Comparison of ENCODE assay signal across 12 cellular contexts in genomic region chr1:41663671-41664400, GRCh38.
DNase-seq lines count a peak whose midpoint lies in the region; ATAC-seq, FAIRE-seq and TF ChIP-seq lines count a peak whose summit lies in the region.
"Had no signal": no experiment of that assay in that cellular context is flagged by ENCODE, and none has a peak within 500 bp of the region (broad histone marks: within the 10 kb centered on the region; RNA-seq: fewer than 3 reads in every experiment).

No MANE protein-coding gene starts in this region.

- peaks cover 16 to 34% (median 27%) of the 10 kb centered on the region in 3 donors for H3K4me1 ChIP-seq in skeletal muscle tissue (ENCODE audit: control insufficient read depth in 3 of 3, insufficient read depth in 3 of 3, low read length in 3 of 3)

- H3K9me3 ChIP-seq in skeletal muscle tissue (ENCODE audit: control insufficient read depth in 3 of 3, low read length in 3 of 3): no peaks in the 10 kb centered on the region
- H3K9me3 ChIP-seq: right atrium auricular region had no signal

- FAIRE-seq in GM12891 (lab: Jason Lieb, UNC): no peak
- FAIRE-seq: colon, H1 had no signal

- H3K36me3 ChIP-seq in skeletal muscle tissue (ENCODE audit: control insufficient read depth in 3 of 3, insufficient read depth in 3 of 3, low read length in 3 of 3): no peaks in the 10 kb centered on the region
- H3K36me3 ChIP-seq: right atrium auricular region had no signal

- TF ChIP-seq POLR2A in GM12891 (IDR thresholded peaks at IDR 0.05; ENCODE audit: low read depth, low read length): no peak
- TF ChIP-seq POLR2A in GM18505 (IDR thresholded peaks at IDR 0.05; ENCODE audit: borderline replicate concordance, extremely low read depth, insufficient read depth, insufficient read length): no peak

- ATAC-seq in GM18505 (IDR thresholded peaks at IDR 0.05; ENCODE audit: unreplicated experiment): no peak
- no peak for ATAC-seq in GM21529 (IDR thresholded peaks at IDR 0.05; ENCODE audit: unreplicated experiment)
- ATAC-seq in HG03457 (IDR thresholded peaks at IDR 0.05; ENCODE audit: unreplicated experiment): no peak

- no peaks in the 10 kb centered on the region for H3K27me3 ChIP-seq in skeletal muscle tissue (ENCODE audit: control insufficient read depth in 3 of 3, insufficient read depth in 3 of 3, low read length in 3 of 3)
- H3K27me3 ChIP-seq: right atrium auricular region had no signal

- H3K4me3 ChIP-seq in coronary artery (no peak overlapping the region), skeletal muscle tissue (ENCODE audit: low read length in 3 of 3) (no peak overlapping the region)
- H3K4me3 ChIP-seq: right atrium auricular region had no signal

- no peak for TF ChIP-seq CTCF in coronary artery (IDR thresholded peaks at IDR 0.05)

- H3K9ac ChIP-seq in skeletal muscle tissue (ENCODE audit: low read depth in 1 of 3, low read length in 3 of 3): no peak overlapping the region

- DNase-seq in GM12891 (ENCODE audit: insufficient read length, low spot score) (no peak), NCI-H69 (lab: John Stamatoyannopoulos, UW) (peak; percentile 39), coronary artery (ENCODE audit: low spot score) (no peak)
- DNase-seq: NCI-H510A had no signal

- H3K27ac ChIP-seq in coronary artery (peak overlapping the region; percentile 95 to 98), skeletal muscle tissue (ENCODE audit: low read depth, low read length) (peak overlapping the region; percentile 73)
- H3K27ac ChIP-seq: SK-N-MC had no signal

TF ChIP-seq in GM12891, 5 proteins besides CTCF, POLR2A, EP300 and RAD21:
- TF ChIP-seq TAF1 (IDR thresholded peaks at IDR 0.05; ENCODE audit: low read depth, low read length) (no peak), PAX5 (IDR thresholded peaks at IDR 0.05; ENCODE audit: insufficient read depth, low read length, severe bottlenecking) (no peak), POLR2AphosphoS5 (IDR thresholded peaks at IDR 0.05; ENCODE audit: low read depth, low read length) (no peak), SPI1 (IDR thresholded peaks at IDR 0.05; ENCODE audit: low read depth, low read length) (0 out of 2 replicates have a peak, but pooled peaks have one; percentile 1), POU2F2 (IDR thresholded peaks at IDR 0.05; ENCODE audit: low read depth, low read length) (no peak)
